ENCODE assay signal across 19 cellular contexts in the genomic region with DNA sequence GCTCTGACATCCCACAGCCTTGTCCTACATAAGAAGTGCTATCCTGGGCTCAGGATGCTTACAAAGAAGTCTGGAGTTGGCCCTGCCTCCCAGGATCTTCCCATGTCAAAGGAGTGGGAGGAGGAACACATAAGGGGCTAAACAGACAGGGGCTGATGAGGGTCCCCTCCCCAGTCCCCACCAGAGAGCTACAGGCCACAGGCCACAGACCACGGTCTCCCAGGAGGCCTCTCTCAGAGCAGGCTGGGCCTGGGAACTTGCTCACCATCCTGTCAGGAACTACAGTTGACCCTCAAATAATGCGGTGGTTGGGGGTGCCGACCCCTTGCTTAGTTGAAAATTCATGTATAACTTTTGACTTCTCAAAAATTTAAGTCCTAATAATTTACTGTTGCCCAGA.
A peak's percentile ranks its signal among the peaks of the same experiment; 100 is the strongest.
DNase-seq lines count a peak whose midpoint lies in the region; ATAC-seq lines count a peak whose summit lies in the region.
"Had no signal": no experiment of that assay in that cellular context is flagged by ENCODE, and none has a peak within 500 bp of the region (broad histone marks: within the 10 kb centered on the region; RNA-seq: fewer than 3 reads in every experiment).

No MANE protein-coding gene starts in this region.

- ATAC-seq in HG03460 (IDR thresholded peaks at IDR 0.05; ENCODE audit: unreplicated experiment), result no peak
- ATAC-seq: A549 had no signal

- DNase-seq in ecto neural progenitor cell (ENCODE audit: low spot score) (peak; percentile 29), mesenteric fat pad (ENCODE audit: low spot score) (peak; percentile 22), retina (peak; percentile 8), ureter (ENCODE audit: low spot score) (no peak), NOMO-1 treated with dmso at 0.1 percent for 144 hours (lab: John Stamatoyannopoulos, UW; ENCODE audit: unreplicated experiment) (no peak)
- no peak for DNase-seq in activated CD4-positive, alpha-beta T cell treated with anti-CD3 and anti-CD28 coated beads for 48 hours
- DNase-seq: 8988T; ACHN; AML-193; BE2C; Calu3; CD4-positive, alpha-beta memory T cell; COR-L47; DMS53; DND-41; GOT3; HFFc6 had no signal

Comparison
In these comparisons a context has a peak if more than half of its experiments do, and no peak if none do; other contexts are left out.
1. DNase-seq: peak in ecto neural progenitor cell (single experiment), mesenteric fat pad (single experiment) and retina (single experiment); none in ureter (single experiment), NOMO-1 treated with dmso at 0.1 percent for 144 hours (single experiment) and activated CD4-positive, alpha-beta T cell treated with anti-CD3 and anti-CD28 coated beads for 48 hours (single experiment).